8 cellular contexts compared by ENCODE assay signal in the genomic region with DNA sequence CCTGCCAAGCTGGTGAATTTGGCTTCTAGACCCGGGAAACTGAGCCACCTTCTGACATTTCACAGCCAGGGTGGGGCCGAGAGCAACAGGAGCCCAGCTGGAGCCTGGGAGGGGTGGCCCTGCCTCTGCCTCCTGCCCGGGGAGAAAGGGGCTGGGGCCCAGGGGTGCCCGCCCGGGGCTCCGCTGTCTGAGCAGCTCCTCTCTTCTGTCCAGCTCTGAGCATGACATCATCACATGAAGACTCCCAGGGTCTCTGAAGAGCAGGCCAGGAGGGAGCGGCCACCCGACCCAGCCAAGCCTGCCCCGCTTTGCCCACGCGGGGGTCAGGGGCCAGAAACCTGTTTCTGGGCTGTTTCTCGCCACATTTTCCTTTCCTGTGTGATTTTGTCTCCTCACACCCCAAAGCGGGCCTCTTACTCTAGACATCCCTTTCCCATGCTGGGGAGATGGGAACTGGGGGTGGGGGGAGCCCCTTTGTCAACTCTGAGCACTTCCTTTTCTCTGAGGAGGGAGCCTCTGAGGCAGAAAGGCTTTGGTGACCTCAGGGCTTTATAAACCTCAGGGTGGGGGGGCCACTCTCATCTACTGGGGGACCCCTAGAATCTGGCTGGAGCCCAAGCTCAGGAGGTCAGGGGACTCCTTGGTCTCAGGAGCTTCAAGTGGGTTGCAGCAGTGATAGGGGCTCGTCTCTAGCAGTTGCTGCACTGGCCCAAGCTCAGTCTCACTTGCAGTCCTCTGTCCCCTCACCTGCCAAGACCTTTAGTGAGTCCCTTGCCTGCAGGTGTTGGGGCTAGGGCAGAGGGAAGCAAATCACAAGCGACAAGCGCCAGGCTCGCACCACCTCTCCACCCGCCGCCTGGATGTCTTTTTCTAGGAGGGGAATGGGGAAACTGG. TPM values are rescaled to one million over a fixed set of nuclear protein-coding genes. Genes with fewer than 3 reads are reported as not detected.
A peak's percentile ranks its signal among the peaks of the same experiment; 100 is the strongest.
DNase-seq lines count a peak whose midpoint lies in the region; TF ChIP-seq lines count a peak whose summit lies in the region.

No MANE protein-coding gene starts in this region.

- H3K27ac ChIP-seq in breast epithelium = peak overlapping the region; percentile 86 to 90
- no peak overlapping the region for H3K27ac ChIP-seq in mammary epithelial cell (ENCODE audit: insufficient read depth, low read depth, low read length)
- peak overlapping the region; percentile 59 for H3K27ac ChIP-seq in HUES48 (ENCODE audit: low read depth, low read length)
- peak overlapping the region; percentile 15 to 32 (median 23) for H3K27ac ChIP-seq in sigmoid colon

- DNase-seq in breast epithelium (ENCODE audit: low spot score in 2 of 2) (no peak), mammary epithelial cell (no peak), sigmoid colon (no peak), SHP77 (lab: John Stamatoyannopoulos, UW) (no peak), hippocampal formation (lab: John Stamatoyannopoulos, UW) (no peak), NCI-H2196 treated with DMSO at 0.1 percent for 48 hours (lab: John Stamatoyannopoulos, UW; ENCODE audit: unreplicated experiment) (no peak)

- peak overlapping the region; percentile 73 for H3K27ac Mint-ChIP-seq in dendritic cell treated with granulocyte-macrophage colony-stimulating factor and Interleukin-4, amounts not matched to agents 40 ng/mL and 50 ng/mL, for 4 days

- no peak overlapping the region for H3K4me2 ChIP-seq in mammary epithelial cell (ENCODE audit: insufficient read depth, low read depth, low read length)

- TF ChIP-seq CTCF in breast epithelium (IDR thresholded peaks at IDR 0.05) = no peak
- TF ChIP-seq CTCF in mammary epithelial cell (conservative IDR thresholded peaks at IDR 0.05 in 1 of 2, IDR thresholded peaks at IDR 0.05 in 1 of 2; ENCODE audit: extremely low read depth in 1 of 2, insufficient read depth in 1 of 2, low read depth in 1 of 2, low read length in 2 of 2) = no peak
- TF ChIP-seq CTCF in sigmoid colon (IDR thresholded peaks at IDR 0.05) = no peak

- dilution Hi-C loops in mammary epithelial cell (cut with HindIII; ENCODE audit: low sequenced_read_pairs) = no loop called here

- BruUV-seq in mammary epithelial cell (replicated peaks; lab: Mats Ljungman, UMichigan) = no TSS peak

- WGBS in mammary epithelial cell (ENCODE audit: low coverage, missing lambda C conversion rate) = 42% methylated on average over 4 of the region's 19 CpGs
- WGBS in sigmoid colon, 2 donors = 47 to 58% methylated on average over 19 of the region's 19 CpGs

- H3K79me2 ChIP-seq in mammary epithelial cell (ENCODE audit: insufficient read depth, low read length) = peaks cover 19% of the 10 kb centered on the region

- H3K4me1 Mint-ChIP-seq in dendritic cell treated with granulocyte-macrophage colony-stimulating factor and Interleukin-4, amounts not matched to agents 40 ng/mL and 50 ng/mL, for 4 days (ENCODE audit: low read depth) = peaks cover 76% of the 10 kb centered on the region

- peaks cover 41 to 44% of the 10 kb centered on the region in 2 donors for H3K4me1 ChIP-seq in breast epithelium
- peaks cover 17% of the 10 kb centered on the region for H3K4me1 ChIP-seq in mammary epithelial cell (ENCODE audit: insufficient read depth, low read length)
- H3K4me1 ChIP-seq in HUES48 (ENCODE audit: control insufficient read depth, insufficient read depth, low read length) = peaks cover 18% of the 10 kb centered on the region
- peaks cover 0 to 49% (median 43%) of the 10 kb centered on the region in 4 donors for H3K4me1 ChIP-seq in sigmoid colon

- in situ Hi-C loops in mammary epithelial cell (cut with MboI; ENCODE audit: low sequenced_read_pairs in 2 of 2) = no loop called here

- H3K9ac ChIP-seq in mammary epithelial cell (ENCODE audit: insufficient read depth, low read length) (no peak overlapping the region), HUES48 (ENCODE audit: low read depth, low read length) (no peak overlapping the region)

- CTCF ChIA-PET in mammary epithelial cell (lab: Charles Lee; ENCODE audit: low non-redundant PET) = no interaction called here

- TF ChIP-seq EP300 in sigmoid colon (IDR thresholded peaks at IDR 0.05) = no peak

- intact Hi-C loops in breast epithelium (cut with DNase I; ENCODE audit: low total_unique reads) (no loop called here), mammary epithelial cell (cut with micrococcal nuclease) (loop anchor here (10.0 kb wide), 1 partner anchor 368 kb away; a partner anchor contains a TSS), sigmoid colon (cut with DNase I) (no loop called here)
- intact Hi-C loops in dendritic cell treated with granulocyte-macrophage colony-stimulating factor and Interleukin-4, amounts not matched to agents 40 ng/mL and 50 ng/mL, for 4 days (cut with micrococcal nuclease) = no loop called here

- no peaks in the 10 kb centered on the region for H3K27me3 Mint-ChIP-seq in dendritic cell treated with granulocyte-macrophage colony-stimulating factor and Interleukin-4, amounts not matched to agents 40 ng/mL and 50 ng/mL, for 4 days

- no peaks in the 10 kb centered on the region for H3K36me3 ChIP-seq in breast epithelium
- peaks cover 2% of the 10 kb centered on the region for H3K36me3 ChIP-seq in mammary epithelial cell (ENCODE audit: insufficient read depth, low read length)
- H3K36me3 ChIP-seq in HUES48 (ENCODE audit: control insufficient read depth, insufficient read depth, low read length) = 0 out of 2 replicates have a peak, but pooled peaks cover 3% of the 10 kb centered on the region
- peaks cover 6 to 24% (median 9%) of the 10 kb centered on the region in 4 donors for H3K36me3 ChIP-seq in sigmoid colon

- H3K9me3 ChIP-seq in breast epithelium (no peaks in the 10 kb centered on the region), mammary epithelial cell (replicated peaks; ENCODE audit: insufficient read depth, low read length) (no peaks in the 10 kb centered on the region), HUES48 (ENCODE audit: control insufficient read depth, insufficient read depth, low read length) (no peaks in the 10 kb centered on the region), sigmoid colon (no peaks in the 10 kb centered on the region)

- H4K20me1 ChIP-seq in mammary epithelial cell (ENCODE audit: insufficient read depth, low read length) = no peaks in the 10 kb centered on the region

- peaks cover 31% of the 10 kb centered on the region for H3K36me3 Mint-ChIP-seq in dendritic cell treated with granulocyte-macrophage colony-stimulating factor and Interleukin-4, amounts not matched to agents 40 ng/mL and 50 ng/mL, for 4 days (ENCODE audit: low read depth)

- peak overlapping the region; percentile 52 for H3K4me3 Mint-ChIP-seq in dendritic cell treated with granulocyte-macrophage colony-stimulating factor and Interleukin-4, amounts not matched to agents 40 ng/mL and 50 ng/mL, for 4 days

- no peaks in the 10 kb centered on the region for H3K9me3 Mint-ChIP-seq in dendritic cell treated with granulocyte-macrophage colony-stimulating factor and Interleukin-4, amounts not matched to agents 40 ng/mL and 50 ng/mL, for 4 days

- TF ChIP-seq POLR2A in breast epithelium (IDR thresholded peaks at IDR 0.05) (no peak), sigmoid colon (IDR thresholded peaks at IDR 0.05) (no peak)

- H3K4me3 ChIP-seq in breast epithelium (peak overlapping the region; percentile 22 to 70 (median 50)), mammary epithelial cell (replicated peaks in 1 of 3; ENCODE audit: insufficient read depth in 1 of 3, low read depth in 2 of 3, low read length in 3 of 3) (no peak overlapping the region), HUES48 (ENCODE audit: low read depth, low read length) (no peak overlapping the region), sigmoid colon (peak overlapping the region in 1 of 4 donors; percentile 29)

- H3K27me3 ChIP-seq in breast epithelium (no peaks in the 10 kb centered on the region), mammary epithelial cell (ENCODE audit: insufficient read depth, low read length) (no peaks in the 10 kb centered on the region), HUES48 (ENCODE audit: control insufficient read depth, insufficient read depth, low read length) (no peaks in the 10 kb centered on the region), sigmoid colon (no peaks in the 10 kb centered on the region)

- H2AFZ ChIP-seq in mammary epithelial cell (ENCODE audit: low read depth, low read length) = no peak overlapping the region

RNA-seq across cellular contexts. Expression of a gene that starts 7.6 kb away (rescaled TPM):
- total RNA-seq in breast epithelium = 10 to 100 TPM; 11.1 to 15.1 (median 13.0) TPM
- 10 to 100 TPM in 1 of 2 donors, 1 to 10 TPM in 1; 5.7 to 54.7 TPM for total RNA-seq in mammary epithelial cell
- 15.3 TPM for polyA plus RNA-seq in mammary epithelial cell
- 9.2 TPM for polyA minus RNA-seq in mammary epithelial cell
- 10 to 100 TPM in 1 of 4 donors, 1 to 10 TPM in 3; 3.9 to 11.8 (median 6.5) TPM for total RNA-seq in sigmoid colon
- polyA plus RNA-seq in sigmoid colon = 100 to 1,000 TPM in 1 of 3 donors, 10 to 100 TPM in 2; 56.0 to 105 (median 98.7) TPM

RNA-seq across cellular contexts. Expression of a gene that starts 32.5 kb away (rescaled TPM):
- total RNA-seq in breast epithelium (1 to 10 TPM; 3.1 to 7.8 (median 4.3) TPM), mammary epithelial cell (not detected), sigmoid colon (1 to 10 TPM; 3.1 to 9.1 (median 4.5) TPM)
- polyA plus RNA-seq in mammary epithelial cell (0.07 TPM), sigmoid colon (10 to 100 TPM in 2 of 3 donors, 1 to 10 TPM in 1; 6.0 to 29.5 (median 10.9) TPM)
- not detected for polyA minus RNA-seq in mammary epithelial cell

RNA-seq across cellular contexts. Expression of a gene that starts 35.3 kb away (rescaled TPM):
- 1 to 10 TPM; 3.0 to 4.3 (median 3.8) TPM for total RNA-seq in breast epithelium
- 1 to 10 TPM; 3.7 to 3.9 TPM for total RNA-seq in mammary epithelial cell
- 1.3 TPM for polyA plus RNA-seq in mammary epithelial cell
- 1.3 TPM for polyA minus RNA-seq in mammary epithelial cell
- total RNA-seq in sigmoid colon = 1 to 10 TPM; 2.0 to 5.0 (median 3.3) TPM
- polyA plus RNA-seq in sigmoid colon = 1 to 10 TPM in 2 of 3 donors, under 1 TPM in 1; 0.69 to 3.2 (median 1.8) TPM

Comparison
In these comparisons a context has a peak if more than half of its experiments do, and no peak if none do; other contexts are left out.
1. H3K4me3 ChIP-seq: peak in breast epithelium (3 of 3); none in mammary epithelial cell (0 of 3) and HUES48 (single experiment).
2. RNA of a gene that starts 32.5 kb away (total RNA-seq): 3.1 to 9.1 TPM in sigmoid colon and 3.1 to 7.8 TPM in breast epithelium; not detected in mammary epithelial cell; every median in the first group is over 4 times any median in the second.